In the genomic region with DNA sequence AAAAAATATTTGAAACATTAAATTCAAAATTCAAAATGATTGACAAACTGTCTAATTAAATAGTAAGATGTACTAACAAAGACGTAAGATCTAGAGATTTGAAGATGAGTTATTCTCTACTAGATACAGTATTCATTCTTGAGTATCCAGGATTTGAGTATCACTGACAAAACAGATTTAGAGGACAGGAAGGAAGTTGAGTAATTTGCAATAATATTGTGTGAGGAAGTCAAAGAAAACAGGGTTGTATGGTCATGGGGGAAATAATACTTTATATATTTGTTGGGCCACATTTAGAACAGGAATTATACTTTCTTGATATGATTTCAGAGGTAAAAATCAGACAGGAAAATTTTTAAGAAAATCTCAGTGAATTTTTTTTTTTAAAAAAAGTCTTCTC, we compare ENCODE assay signal across 16 cellular contexts.
"Had no signal": no experiment of that assay in that cellular context is flagged by ENCODE, and none has a peak within 500 bp of the region (broad histone marks: within the 10 kb centered on the region; RNA-seq: fewer than 3 reads in every experiment).

No MANE protein-coding gene starts in this region.

- H3K9me3 Mint-ChIP-seq: endodermal cell had no signal

- DNase-seq: effector CD4-positive, alpha-beta T cell; endodermal cell; heart right ventricle; hypothalamus; islet precursor cell; mucosa of descending colon; natural killer cell; ovary; right cardiac atrium; small intestine; stimulated activated CD4-positive, alpha-beta T cell treated with anti-CD3 and anti-CD28 coated beads, Interleukin-2, amount 100 ng/mL, for 48 hours; stimulated activated naive CD4-positive, alpha-beta T cell treated with Interleukin-2 at 50 U/mL for 16 hours; trophoblast cell had no signal

- H3K36me3 ChIP-seq: heart right ventricle, ovary had no signal

- H3K27ac ChIP-seq: heart right ventricle, ovary had no signal

- ATAC-seq: heart right ventricle, left lobe of liver, natural killer cell, right cardiac atrium had no signal

- H3K9me3 ChIP-seq: mucosa of descending colon, ovary had no signal

- H3K36me3 Mint-ChIP-seq: natural killer cell had no signal

- H3K4me3 ChIP-seq: heart right ventricle, mucosa of descending colon, ovary had no signal

- H3K27ac Mint-ChIP-seq: dendritic cell treated with granulocyte-macrophage colony-stimulating factor and Interleukin-4, amounts not matched to agents 40 ng/mL and 50 ng/mL, for 4 days; endodermal cell; natural killer cell had no signal

- H3K27me3 Mint-ChIP-seq: dendritic cell treated with granulocyte-macrophage colony-stimulating factor and Interleukin-4, amounts not matched to agents 40 ng/mL and 50 ng/mL, for 4 days had no signal

- H3K4me3 Mint-ChIP-seq: dendritic cell treated with granulocyte-macrophage colony-stimulating factor and Interleukin-4, amounts not matched to agents 40 ng/mL and 50 ng/mL, for 4 days; endodermal cell; natural killer cell; neural crest cell had no signal

- H3K27me3 ChIP-seq: heart right ventricle, ovary had no signal

- H3K4me1 ChIP-seq: heart right ventricle had no signal

- H3K4me1 Mint-ChIP-seq: endodermal cell, natural killer cell, neural crest cell had no signal
